ENCODE assay signal across 10 cellular contexts in the genomic region with DNA sequence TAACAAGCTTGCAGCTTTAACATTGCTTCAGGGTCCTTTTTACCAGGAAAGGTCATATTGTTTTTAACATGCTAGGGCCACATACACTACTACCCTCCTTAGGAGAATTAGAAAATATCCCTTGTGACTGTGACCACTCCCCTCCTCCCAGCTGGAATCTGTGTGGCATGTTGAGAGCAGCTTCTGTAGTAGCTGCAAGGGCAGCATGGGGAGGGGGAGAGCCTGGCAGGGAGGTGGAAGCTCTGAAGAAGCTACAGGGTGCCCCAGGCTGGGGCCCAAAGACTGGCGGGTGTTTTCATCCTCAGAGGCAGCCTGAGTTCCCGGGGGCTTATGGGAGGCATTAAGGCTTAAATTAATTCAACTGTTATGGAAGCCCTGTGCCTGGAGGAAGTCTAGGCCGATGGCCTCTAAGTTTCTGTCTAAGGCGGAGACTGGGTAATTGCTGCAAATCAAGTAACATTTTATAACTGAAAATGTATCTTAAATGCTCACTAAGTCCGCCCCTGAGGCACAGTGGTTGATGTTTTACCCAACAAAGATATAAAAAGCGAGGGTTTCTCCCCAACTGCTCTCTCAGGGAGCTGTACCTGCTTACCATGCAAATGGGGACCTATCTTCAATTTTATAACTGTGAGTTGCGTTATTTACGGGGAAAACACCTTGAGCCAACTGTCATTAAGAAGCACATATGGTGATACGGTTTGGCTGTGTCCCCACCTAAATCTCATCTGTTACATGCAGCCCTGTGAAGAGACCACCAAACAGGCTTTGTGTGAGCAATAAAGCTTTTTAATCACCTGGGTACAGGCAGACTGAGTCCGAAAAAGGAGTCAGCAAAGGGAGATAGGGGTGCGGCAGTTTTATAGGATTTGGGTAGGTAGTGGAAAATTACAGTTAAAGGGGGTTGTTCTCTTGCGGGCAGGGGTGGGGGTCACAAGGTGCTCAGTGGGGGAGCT. TPM values are rescaled to one million over a fixed set of nuclear protein-coding genes. Genes with fewer than 3 reads are reported as not detected.
A peak's percentile ranks its signal among the peaks of the same experiment; 100 is the strongest.
DNase-seq lines count a peak whose midpoint lies in the region; TF ChIP-seq lines count a peak whose summit lies in the region.
"Had no signal": no experiment of that assay in that cellular context is flagged by ENCODE, and none has a peak within 500 bp of the region (broad histone marks: within the 10 kb centered on the region; RNA-seq: fewer than 3 reads in every experiment).

No MANE protein-coding gene starts in this region.

- H3K9me2 ChIP-seq in Loucy (replicated peaks; ENCODE audit: low read depth, low read length): no peaks in the 10 kb centered on the region

- H3K36me3 Mint-ChIP-seq in H9 (ENCODE audit: insufficient read depth in 1 of 3, low read depth in 3 of 3) (peaks cover 3 to 7% (median 7%) of the 10 kb centered on the region in 3 experiments; a peak in 3 of 7 replicates), nephron (ENCODE audit: low read depth) (peaks cover 13% of the 10 kb centered on the region)

- no peak overlapping the region for H3K18ac ChIP-seq in H9 (ENCODE audit: insufficient read length, low read depth, low read length)

- H3K27ac ChIP-seq in H9 (ENCODE audit: insufficient read length, low read depth, low read length): no peak overlapping the region
- H3K27ac ChIP-seq: A549 had no signal

- H3K9ac ChIP-seq in H9 (ENCODE audit: extremely low read depth, insufficient read length, low read length) (no peak overlapping the region), Loucy (ENCODE audit: low read depth, low read length, poor library complexity, severe bottlenecking) (peak overlapping the region; percentile 83)

- no peak overlapping the region for H2BK20ac ChIP-seq in H9 (ENCODE audit: low read depth, low read length, poor library complexity, severe bottlenecking)

- peaks cover 4% of the 10 kb centered on the region; the same call in 1 of the 2 replicates for H3F3A ChIP-seq in Loucy (ENCODE audit: low read depth)

- H3K4me3 Mint-ChIP-seq in H9 (no peak overlapping the region; a peak in 1 of 5 replicates), nephron (peak overlapping the region in 2 of 3 experiments; percentile 1 to 18)

- H2BK15ac ChIP-seq in H9 (ENCODE audit: low read depth, low read length): no peak overlapping the region

- H2AK5ac ChIP-seq in H9 (ENCODE audit: insufficient read length, low read length): no peak overlapping the region

- no peaks in the 10 kb centered on the region for H3K9me3 Mint-ChIP-seq in H9
- no peaks in the 10 kb centered on the region for H3K9me3 Mint-ChIP-seq in nephron

- H3K4me3 ChIP-seq in Loucy (ENCODE audit: low read length, poor library complexity, severe bottlenecking): peak overlapping the region; percentile 61
- H3K4me3 ChIP-seq: A549 had no signal

- no peak overlapping the region for H2BK12ac ChIP-seq in H9 (ENCODE audit: insufficient read length, low read depth, low read length)

- no peak overlapping the region for H2BK120ac ChIP-seq in H9 (ENCODE audit: low read depth, low read length, poor library complexity, severe bottlenecking)

- H3T11ph ChIP-seq in H9 (ENCODE audit: low read length): no peak overlapping the region

- peaks cover 4% of the 10 kb centered on the region for H3K79me1 ChIP-seq in H9 (ENCODE audit: insufficient read depth, low read depth, low read length, poor library complexity, severe bottlenecking)

- peak overlapping the region; percentile 84 to 96 (median 93) for H3K27ac Mint-ChIP-seq in H9
- H3K27ac Mint-ChIP-seq in nephron: peak overlapping the region; percentile 85 to 92 (median 91)

- H3K4me1 Mint-ChIP-seq in H9 (peaks cover 29 to 30% of the 10 kb centered on the region in 2 experiments), nephron (peaks cover 47% of the 10 kb centered on the region)

- peaks cover 2% of the 10 kb centered on the region for H3K79me2 ChIP-seq in H9 (ENCODE audit: insufficient read depth, low read length)
- peaks cover 16% of the 10 kb centered on the region; the same call in 1 of the 2 replicates for H3K79me2 ChIP-seq in Loucy (ENCODE audit: insufficient read depth, low read length)

- H3K27me3 Mint-ChIP-seq in H9 (ENCODE audit: low read depth) (no peaks in the 10 kb centered on the region), nephron (ENCODE audit: low read depth) (no peaks in the 10 kb centered on the region)

- H3K4ac ChIP-seq in H9 (ENCODE audit: low read depth, low read length): no peak overlapping the region

- H2AFZ ChIP-seq in H9 (ENCODE audit: low read length): no peak overlapping the region
- no peak overlapping the region for H2AFZ ChIP-seq in Loucy (ENCODE audit: low read length)

- H3K36me3 ChIP-seq in Loucy (ENCODE audit: insufficient read depth, low read length): no peaks in the 10 kb centered on the region

- DNase-seq in NCI-H2227 (lab: John Stamatoyannopoulos, UW; ENCODE audit: unreplicated experiment) (peak; percentile 10), NCI-H2227 treated with DMSO at 0.1 percent for 48 hours (lab: John Stamatoyannopoulos, UW) (no peak), H9 (no peak), COLO829 (ENCODE audit: low spot score) (no peak), OCI-M2 (lab: John Stamatoyannopoulos, UW; ENCODE audit: unreplicated experiment) (no peak)
- no peak for DNase-seq in activated CD4-positive, CD25-positive, alpha-beta regulatory T cell (lab: John Stamatoyannopoulos, UW)
- DNase-seq: NCI-H1694 had no signal

- H3K4me2 ChIP-seq in H9 (ENCODE audit: insufficient read depth, insufficient read length, low read length) (no peak overlapping the region), Loucy (ENCODE audit: low read depth, low read length, poor library complexity, severe bottlenecking) (peak overlapping the region; percentile 60)
- H3K4me2 ChIP-seq: A549 had no signal

- H4K8ac ChIP-seq in H9 (replicated peaks; ENCODE audit: insufficient read length, low read depth, low read length): no peak overlapping the region

- H3K4me1 ChIP-seq in H9 (ENCODE audit: insufficient read depth, low read length) (peaks cover 7% of the 10 kb centered on the region; the same call in 1 of the 2 replicates), Loucy (ENCODE audit: insufficient read depth, low read length, poor library complexity, severe bottlenecking) (peaks cover 47% of the 10 kb centered on the region)

- no peaks in the 10 kb centered on the region for H3K9me3 ChIP-seq in H9 (ENCODE audit: control insufficient read depth, low read depth, low read length)
- no peaks in the 10 kb centered on the region for H3K9me3 ChIP-seq in Loucy (ENCODE audit: insufficient read depth, low read depth, low read length)
- H3K9me3 ChIP-seq: A549 had no signal

- H4K5ac ChIP-seq in H9 (ENCODE audit: insufficient read length, low read depth, low read length): no peak overlapping the region

- H4K91ac ChIP-seq in H9 (ENCODE audit: insufficient read length, low read depth, low read length): no peak overlapping the region

- H2BK5ac ChIP-seq in H9 (ENCODE audit: insufficient read length, low read length): no peak overlapping the region

- no peak for TF ChIP-seq CTCF in H9 (conservative IDR thresholded peaks at IDR 0.05)
- TF ChIP-seq CTCF in Loucy (conservative IDR thresholded peaks at IDR 0.05; ENCODE audit: low read length): no peak
- no peak for TF ChIP-seq CTCF in nephron (IDR thresholded peaks at IDR 0.05; ENCODE audit: unreplicated experiment in 3 of 3)

- no peak overlapping the region for H3K56ac ChIP-seq in H9 (ENCODE audit: insufficient read length, low read depth, low read length)

- no CpG with 5 or more reads among the region's 12 CpGs for WGBS in H9 (ENCODE audit: extremely low coverage, insufficient read length, low lambda C conversion rate)

- no peak overlapping the region for H3K14ac ChIP-seq in H9 (ENCODE audit: insufficient read depth, low read length)

- no peaks in the 10 kb centered on the region for H3K27me3 ChIP-seq in H9 (ENCODE audit: insufficient read depth, low read length)
- H3K27me3 ChIP-seq in Loucy (ENCODE audit: insufficient read depth, low read length, poor library complexity, severe bottlenecking): no peaks in the 10 kb centered on the region

- no peak overlapping the region for H3K23ac ChIP-seq in H9 (ENCODE audit: insufficient read length, low read depth, low read length)

- H4K20me1 ChIP-seq in H9 (ENCODE audit: control insufficient read depth, insufficient read depth, insufficient read length) (no peaks in the 10 kb centered on the region), Loucy (ENCODE audit: insufficient read depth, low read length, poor library complexity, severe bottlenecking) (no peaks in the 10 kb centered on the region)

- H3K23me2 ChIP-seq in H9 (ENCODE audit: insufficient read length, low read depth, low read length, poor library complexity, severe bottlenecking): no peaks in the 10 kb centered on the region

RNA-seq across cellular contexts. Expression of a gene that starts 37.4 kb away (rescaled TPM):
- total RNA-seq in H9 (2021): 3.6 and 3.8 TPM in 2 replicates

RNA-seq across cellular contexts. Expression of a gene that starts 37.8 kb away (rescaled TPM):
- total RNA-seq in H9 (2021): 46.3 and 47.3 TPM in 2 replicates

Comparison
In these comparisons a context has a peak if more than half of its experiments do, and no peak if none do; other contexts are left out.
1. H3K4me3 Mint-ChIP-seq: peak in nephron (2 of 3); none in H9 (0 of 2).